9 cellular contexts compared by ENCODE assay signal in the genomic region with DNA sequence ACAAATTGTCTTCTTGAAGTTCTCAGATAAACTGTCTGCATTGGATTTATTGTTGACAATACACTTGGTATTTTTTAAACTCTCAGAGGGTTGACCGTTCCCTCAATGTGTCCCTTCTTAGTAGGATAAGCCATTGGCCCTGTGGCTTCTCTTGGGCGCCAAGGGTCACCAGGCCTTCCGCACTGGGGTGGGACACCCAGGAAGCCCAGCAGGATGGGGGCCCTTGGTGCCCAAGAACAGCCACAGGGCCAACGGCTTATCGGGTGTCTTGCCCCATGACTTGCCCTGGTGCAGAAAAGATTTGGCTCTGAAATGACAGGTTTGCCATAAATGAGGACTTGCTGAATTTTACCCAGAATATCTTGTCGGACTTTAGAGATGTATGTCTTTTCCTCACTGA.
"Had no signal": no experiment of that assay in that cellular context is flagged by ENCODE, and none has a peak within 500 bp of the region (broad histone marks: within the 10 kb centered on the region; RNA-seq: fewer than 3 reads in every experiment).

No MANE protein-coding gene starts in this region.

- H3K27me3 Mint-ChIP-seq: IgD-negative memory B cell had no signal

- H3K4me1 ChIP-seq: HAP-1 had no signal

- H3K4me3 Mint-ChIP-seq: HFFc6 had no signal

- H3K36me3 ChIP-seq: HAP-1 had no signal

- DNase-seq: GM23248, GOT3, H7, HFFc6 had no signal

- H3K27ac Mint-ChIP-seq: HFFc6, IgD-negative memory B cell had no signal

- H3K4me3 ChIP-seq: GM23248, HAP-1 had no signal

- H3K27ac ChIP-seq: GM23248, HL-60 had no signal

- ATAC-seq: HCT116, HepG2 had no signal

- H3K36me3 Mint-ChIP-seq: IgD-negative memory B cell had no signal

- H3K9me3 ChIP-seq: HAP-1 had no signal
